9 cellular contexts compared by ENCODE assay signal in genomic region chr12:48182659-48183058, GRCh38. TPM values are rescaled to one million over a fixed set of nuclear protein-coding genes. Genes with fewer than 3 reads are reported as not detected.
DNase-seq lines count a peak whose midpoint lies in the region; ATAC-seq, FAIRE-seq and TF ChIP-seq lines count a peak whose summit lies in the region.
"Had no signal": no experiment of that assay in that cellular context is flagged by ENCODE, and none has a peak within 500 bp of the region (broad histone marks: within the 10 kb centered on the region; RNA-seq: fewer than 3 reads in every experiment).

No MANE protein-coding gene starts in this region.

- H3K4me1 ChIP-seq in HepG2 (ENCODE audit: insufficient read depth, low read length) (0 out of 2 replicates have a peak, but pooled peaks cover 7% of the 10 kb centered on the region), tibial artery (peaks cover 0 to 26% (median 16%) of the 10 kb centered on the region in 4 donors)

- peak overlapping the region; percentile 88 for H3K4me3 Mint-ChIP-seq in activated T-cell treated with anti-CD3 and anti-CD28 coated beads, Interleukin-2, amount 50 U/mL, for 24 hours
- H3K4me3 Mint-ChIP-seq in activated naive CD8-positive, alpha-beta T cell treated with anti-CD3 and anti-CD28 coated beads, Interleukin-2, amount 10 ng/mL, durations not matched to agents 7 days and 5 days, result peak overlapping the region; percentile 93

- POLR2A ChIA-PET in activated naive CD8-positive, alpha-beta T cell treated with anti-CD3 and anti-CD28 coated beads, Interleukin-2, amount 10 ng/mL, durations not matched to agents 7 days and 5 days (lab: Charles Lee), result interaction anchor here (1.0 to 1.7 kb wide), 3 partner anchors 15 to 26 kb away, joined by 3 to 10 read pairs (median 5); partner anchors contain the start of gene ASB8
- POLR2A ChIA-PET in HepG2 (lab: Yijun Ruan, JAX), result no interaction called here

- H3K4me1 Mint-ChIP-seq in activated T-cell treated with anti-CD3 and anti-CD28 coated beads, Interleukin-2, amount 50 U/mL, for 24 hours (ENCODE audit: low read depth), result peaks cover 28% of the 10 kb centered on the region
- H3K4me1 Mint-ChIP-seq in activated naive CD8-positive, alpha-beta T cell treated with anti-CD3 and anti-CD28 coated beads, Interleukin-2, amount 10 ng/mL, durations not matched to agents 7 days and 5 days, result peaks cover 15% of the 10 kb centered on the region

- no peaks in the 10 kb centered on the region for H3K9me3 Mint-ChIP-seq in activated T-cell treated with anti-CD3 and anti-CD28 coated beads, Interleukin-2, amount 50 U/mL, for 24 hours
- no peaks in the 10 kb centered on the region for H3K9me3 Mint-ChIP-seq in activated naive CD8-positive, alpha-beta T cell treated with anti-CD3 and anti-CD28 coated beads, Interleukin-2, amount 10 ng/mL, durations not matched to agents 7 days and 5 days

- intact Hi-C loops in HepG2 (cut with micrococcal nuclease; ENCODE audit: unreplicated experiment), result loop anchor here (10.0 kb wide), 1 partner anchor 432 kb away; no protein-coding TSS in a partner anchor
- intact Hi-C loops in tibial artery (cut with DNase I; ENCODE audit: low total_unique reads), result no loop called here
- intact Hi-C loops in posterior cingulate gyrus (cut with DNase I), result loop anchor here (10.0 kb wide), 1 partner anchor 218 kb away; the partner anchor contains the start of gene TMEM106C
- intact Hi-C loops in left colon (cut with DNase I, micrococcal nuclease), result no loop called here

- H3K4me3 ChIP-seq in HepG2 (replicated peaks in 1 of 3; ENCODE audit: insufficient read depth in 1 of 3, low read depth in 2 of 3, low read length in 3 of 3) (no peak overlapping the region), tibial artery (peak overlapping the region; percentile 56 to 86)

- no peaks in the 10 kb centered on the region for H3K79me2 ChIP-seq in HepG2 (ENCODE audit: insufficient read depth, low read length)

- no peaks in the 10 kb centered on the region for H3K9me3 ChIP-seq in HepG2 (ENCODE audit: low read length)
- H3K9me3 ChIP-seq in tibial artery, result no peaks in the 10 kb centered on the region

- H3K27me3 ChIP-seq in HepG2 (ENCODE audit: control insufficient read depth in 1 of 2, insufficient read depth in 2 of 2, low read length in 2 of 2) (peaks cover 2 to 63% of the 10 kb centered on the region in 2 experiments; a peak in 4 of 5 replicates), tibial artery (peaks cover 0 to 48% of the 10 kb centered on the region in 2 donors)

- TF ChIP-seq POLR2A in HepG2 (IDR thresholded peaks at IDR 0.05; ENCODE audit: insufficient read depth in 1 of 2, low read depth in 2 of 2, low read length in 2 of 2), result no peak

- CTCF ChIA-PET in HepG2 (lab: Yijun Ruan, JAX; ENCODE audit: low intra/inter-chr PET ratio, low total read pairs), result no interaction called here

- no peak for TF ChIP-seq RAD21 in HepG2 (CRISPR knock-in tag; IDR thresholded peaks at IDR 0.05)

- no peaks in the 10 kb centered on the region for H4K20me1 ChIP-seq in HepG2 (ENCODE audit: insufficient read depth, low read length)

- no peak overlapping the region for H2AFZ ChIP-seq in HepG2 (ENCODE audit: low read length)

- H3K36me3 Mint-ChIP-seq in activated T-cell treated with anti-CD3 and anti-CD28 coated beads, Interleukin-2, amount 50 U/mL, for 24 hours (ENCODE audit: low read depth), result no peaks in the 10 kb centered on the region
- no peaks in the 10 kb centered on the region for H3K36me3 Mint-ChIP-seq in activated naive CD8-positive, alpha-beta T cell treated with anti-CD3 and anti-CD28 coated beads, Interleukin-2, amount 10 ng/mL, durations not matched to agents 7 days and 5 days

- TF ChIP-seq CTCF in HepG2 (CRISPR knock-in tag; IDR thresholded peaks at IDR 0.05), result no peak
- TF ChIP-seq CTCF in tibial artery (IDR thresholded peaks at IDR 0.05), result no peak

- H3K4me2 ChIP-seq in HepG2 (ENCODE audit: low read depth, low read length), result peak overlapping the region; percentile 53

- BruUV-seq in HepG2 (replicated peaks; lab: Mats Ljungman, UMichigan), result no TSS peak

- H3K27ac ChIP-seq in HepG2 (ENCODE audit: extremely low read length, insufficient read depth, low read length) (no peak overlapping the region), tibial artery (peak overlapping the region; percentile 4 to 54)

- WGBS in HepG2 (ENCODE audit: low lambda C conversion rate), result 18% methylated on average over 7 of the region's 7 CpGs

- no peak for DNase-seq in activated T-cell treated with anti-CD3 and anti-CD28 coated beads, Interleukin-2, amount 50 U/mL, for 24 hours
- DNase-seq in activated T-cell treated with anti-CD3 and anti-CD28 coated beads, Interleukin-2, amount 50 U/mL, for 48 hours, result no peak
- no peak for DNase-seq in activated naive CD8-positive, alpha-beta T cell treated with anti-CD3 and anti-CD28 coated beads, Interleukin-2, amount 10 ng/mL, durations not matched to agents 7 days and 5 days
- DNase-seq in HepG2 (ENCODE audit: low spot score), result no peak
- no peak for DNase-seq in tibial artery
- no peak for DNase-seq in NCI-H2227 treated with DMSO at 0.1 percent for 48 hours (lab: John Stamatoyannopoulos, UW)
- no peak for DNase-seq in posterior cingulate gyrus
- DNase-seq in left colon, result no peak

- H3K27me3 Mint-ChIP-seq in activated T-cell treated with anti-CD3 and anti-CD28 coated beads, Interleukin-2, amount 50 U/mL, for 24 hours, result peaks cover 40% of the 10 kb centered on the region
- H3K27me3 Mint-ChIP-seq in activated naive CD8-positive, alpha-beta T cell treated with anti-CD3 and anti-CD28 coated beads, Interleukin-2, amount 10 ng/mL, durations not matched to agents 7 days and 5 days, result peaks cover 49% of the 10 kb centered on the region

- ATAC-seq in activated naive CD8-positive, alpha-beta T cell treated with anti-CD3 and anti-CD28 coated beads, Interleukin-2, amount 10 ng/mL, durations not matched to agents 7 days and 5 days (ENCODE audit: low read depth), result no peak
- ATAC-seq in HepG2 (no peak), left colon (no peak)

- FAIRE-seq in HepG2 (lab: Jason Lieb, UNC), result no peak

- peak overlapping the region; percentile 70 for H3K27ac Mint-ChIP-seq in activated T-cell treated with anti-CD3 and anti-CD28 coated beads, Interleukin-2, amount 50 U/mL, for 24 hours
- H3K27ac Mint-ChIP-seq in activated naive CD8-positive, alpha-beta T cell treated with anti-CD3 and anti-CD28 coated beads, Interleukin-2, amount 10 ng/mL, durations not matched to agents 7 days and 5 days, result no peak overlapping the region

- no peak overlapping the region for H3K9ac ChIP-seq in HepG2 (ENCODE audit: insufficient read depth, low read depth, low read length)

- H3K36me3 ChIP-seq in HepG2 (replicated peaks in 1 of 2; ENCODE audit: control insufficient read depth in 1 of 2, insufficient read depth in 2 of 2, low read length in 2 of 2) (no peaks in the 10 kb centered on the region), tibial artery (no peaks in the 10 kb centered on the region)

- in situ Hi-C loops in HepG2 (cut with HindIII; ENCODE audit: extremely low pct_ligation_motif_present, low pct_unique_long_range_greater_than_20kb), result no loop called here

- TF ChIP-seq EP300 in HepG2 (IDR thresholded peaks at IDR 0.05; ENCODE audit: low read depth in 2 of 2, low read length in 2 of 2) (no peak), HepG2 (CRISPR knock-in tag; IDR thresholded peaks at IDR 0.05; ENCODE audit: borderline replicate concordance) (no peak)

RNA-seq across cellular contexts. Expression of gene CCDC184, which starts 0.8 kb away (rescaled TPM):
- total RNA-seq in activated naive CD8-positive, alpha-beta T cell treated with anti-CD3 and anti-CD28 coated beads, Interleukin-2, amount 10 ng/mL, durations not matched to agents 7 days and 5 days, result under 1 TPM; 0.57 to 0.58 TPM
- total RNA-seq in HepG2 (2016; rRNA removed; fragmentation: Illumina TruSeq; extraction: Trizol) (not detected in 2 replicates), left colon (under 1 TPM; 0.15 to 0.50 TPM)
- total RNA-seq in HepG2 (2016; cell fraction: cytosol; rRNA removed; fragmentation: Illumina TruSeq; extraction: Trizol; ENCODE audit: low read depth), result not detected in 2 replicates
- total RNA-seq in HepG2 (2016; cell fraction: insoluble cytoplasmic fraction; rRNA removed; fragmentation: Illumina TruSeq; extraction: Trizol), result not detected in 2 replicates
- total RNA-seq in HepG2 (2016; cell fraction: membrane; rRNA removed; fragmentation: Illumina TruSeq; extraction: Trizol), result not detected in 2 replicates
- total RNA-seq in HepG2 (2016; cell fraction: nucleus; rRNA removed; fragmentation: Illumina TruSeq; extraction: Trizol), result not detected in 2 replicates
- not detected in 2 replicates for polyA plus RNA-seq in HepG2 (2011; rRNA removed)
- not detected in 2 replicates for polyA plus RNA-seq in HepG2 (2011; cell fraction: cytosol; rRNA removed)
- not detected in 2 replicates for polyA plus RNA-seq in HepG2 (2011; cell fraction: nucleus; rRNA removed)
- not detected in 2 replicates for polyA plus RNA-seq in HepG2 (2012)
- not detected in 2 replicates for polyA plus RNA-seq in HepG2 (2016; cell fraction: cytosol; fragmentation: Illumina TruSeq; extraction: Trizol; ENCODE audit: low read depth)
- not detected in 2 replicates for polyA plus RNA-seq in HepG2 (2016; cell fraction: insoluble cytoplasmic fraction; fragmentation: Illumina TruSeq; extraction: Trizol; ENCODE audit: low read depth)
- not detected in 2 replicates for polyA plus RNA-seq in HepG2 (2016; cell fraction: membrane; fragmentation: Illumina TruSeq; extraction: Trizol; ENCODE audit: low read depth)
- polyA plus RNA-seq in HepG2 (2016; cell fraction: nucleus; fragmentation: Illumina TruSeq; extraction: Trizol; ENCODE audit: insufficient read depth, low read depth), result not detected in 2 replicates
- polyA minus RNA-seq in HepG2 (2011; rRNA and poly(A)+ RNA removed; ENCODE audit: low replicate concordance), result not detected in 2 replicates
- polyA minus RNA-seq in HepG2 (2011; cell fraction: cytosol; rRNA and poly(A)+ RNA removed), result not detected in 2 replicates
- not detected in 2 replicates for polyA minus RNA-seq in HepG2 (2011; cell fraction: nucleus; rRNA and poly(A)+ RNA removed)

RNA-seq across cellular contexts. Expression of gene OR10AD1, which starts 20.4 kb away (rescaled TPM):
- not detected for total RNA-seq in activated naive CD8-positive, alpha-beta T cell treated with anti-CD3 and anti-CD28 coated beads, Interleukin-2, amount 10 ng/mL, durations not matched to agents 7 days and 5 days
- total RNA-seq in HepG2 (2016; rRNA removed; fragmentation: Illumina TruSeq; extraction: Trizol) (not detected in 2 replicates), left colon (not detected)
- total RNA-seq in HepG2 (2016; cell fraction: cytosol; rRNA removed; fragmentation: Illumina TruSeq; extraction: Trizol; ENCODE audit: low read depth), result not detected in 2 replicates
- total RNA-seq in HepG2 (2016; cell fraction: insoluble cytoplasmic fraction; rRNA removed; fragmentation: Illumina TruSeq; extraction: Trizol), result not detected in 2 replicates
- total RNA-seq in HepG2 (2016; cell fraction: membrane; rRNA removed; fragmentation: Illumina TruSeq; extraction: Trizol), result not detected in 2 replicates
- not detected in 2 replicates for total RNA-seq in HepG2 (2016; cell fraction: nucleus; rRNA removed; fragmentation: Illumina TruSeq; extraction: Trizol)
- not detected in 2 replicates for polyA plus RNA-seq in HepG2 (2011; rRNA removed)
- not detected in 2 replicates for polyA plus RNA-seq in HepG2 (2011; cell fraction: cytosol; rRNA removed)
- not detected in 2 replicates for polyA plus RNA-seq in HepG2 (2011; cell fraction: nucleus; rRNA removed)
- polyA plus RNA-seq in HepG2 (2012), result not detected in 2 replicates
- polyA plus RNA-seq in HepG2 (2016; cell fraction: cytosol; fragmentation: Illumina TruSeq; extraction: Trizol; ENCODE audit: low read depth), result not detected in 2 replicates
- polyA plus RNA-seq in HepG2 (2016; cell fraction: insoluble cytoplasmic fraction; fragmentation: Illumina TruSeq; extraction: Trizol; ENCODE audit: low read depth), result not detected in 2 replicates
- polyA plus RNA-seq in HepG2 (2016; cell fraction: membrane; fragmentation: Illumina TruSeq; extraction: Trizol; ENCODE audit: low read depth), result not detected in 2 replicates
- not detected in 2 replicates for polyA plus RNA-seq in HepG2 (2016; cell fraction: nucleus; fragmentation: Illumina TruSeq; extraction: Trizol; ENCODE audit: insufficient read depth, low read depth)
- polyA minus RNA-seq in HepG2 (2011; rRNA and poly(A)+ RNA removed; ENCODE audit: low replicate concordance), result not detected in 2 replicates
- polyA minus RNA-seq in HepG2 (2011; cell fraction: cytosol; rRNA and poly(A)+ RNA removed), result not detected in 2 replicates
- not detected in 2 replicates for polyA minus RNA-seq in HepG2 (2011; cell fraction: nucleus; rRNA and poly(A)+ RNA removed)
- total RNA-seq: liver had no signal
- polyA plus RNA-seq: liver had no signal

RNA-seq across cellular contexts. Expression of gene ASB8, which starts 25.3 kb away (rescaled TPM):
- 10 to 100 TPM; 47.6 to 53.9 TPM for total RNA-seq in activated naive CD8-positive, alpha-beta T cell treated with anti-CD3 and anti-CD28 coated beads, Interleukin-2, amount 10 ng/mL, durations not matched to agents 7 days and 5 days
- total RNA-seq in HepG2 (2016; rRNA removed; fragmentation: Illumina TruSeq; extraction: Trizol) (15.5 and 17.5 TPM in 2 replicates), left colon (10 to 100 TPM; 47.9 to 49.0 TPM)
- 3.7 and 4.4 TPM in 2 replicates for total RNA-seq in HepG2 (2016; cell fraction: cytosol; rRNA removed; fragmentation: Illumina TruSeq; extraction: Trizol; ENCODE audit: low read depth)
- total RNA-seq in HepG2 (2016; cell fraction: insoluble cytoplasmic fraction; rRNA removed; fragmentation: Illumina TruSeq; extraction: Trizol), result 14.4 and 19.5 TPM in 2 replicates
- 12.2 and 12.3 TPM in 2 replicates for total RNA-seq in HepG2 (2016; cell fraction: membrane; rRNA removed; fragmentation: Illumina TruSeq; extraction: Trizol)
- 8.2 and 9.7 TPM in 2 replicates for total RNA-seq in HepG2 (2016; cell fraction: nucleus; rRNA removed; fragmentation: Illumina TruSeq; extraction: Trizol)
- polyA plus RNA-seq in HepG2 (2011; rRNA removed), result 14.0 and 14.9 TPM in 2 replicates
- 11.7 and 13.2 TPM in 2 replicates for polyA plus RNA-seq in HepG2 (2011; cell fraction: cytosol; rRNA removed)
- polyA plus RNA-seq in HepG2 (2011; cell fraction: nucleus; rRNA removed), result 10.4 and 13.2 TPM in 2 replicates
- 11.7 and 15.8 TPM in 2 replicates for polyA plus RNA-seq in HepG2 (2012)
- 2.4 and 2.6 TPM in 2 replicates for polyA plus RNA-seq in HepG2 (2016; cell fraction: cytosol; fragmentation: Illumina TruSeq; extraction: Trizol; ENCODE audit: low read depth)
- polyA plus RNA-seq in HepG2 (2016; cell fraction: insoluble cytoplasmic fraction; fragmentation: Illumina TruSeq; extraction: Trizol; ENCODE audit: low read depth), result 17.1 and 20.4 TPM in 2 replicates
- polyA plus RNA-seq in HepG2 (2016; cell fraction: membrane; fragmentation: Illumina TruSeq; extraction: Trizol; ENCODE audit: low read depth), result 5.8 and 6.7 TPM in 2 replicates
- 17.2 and 17.5 TPM in 2 replicates for polyA plus RNA-seq in HepG2 (2016; cell fraction: nucleus; fragmentation: Illumina TruSeq; extraction: Trizol; ENCODE audit: insufficient read depth, low read depth)
- polyA minus RNA-seq in HepG2 (2011; rRNA and poly(A)+ RNA removed; ENCODE audit: low replicate concordance), result 16.9 and 50.8 TPM in 2 replicates
- 13.0 and 14.5 TPM in 2 replicates for polyA minus RNA-seq in HepG2 (2011; cell fraction: cytosol; rRNA and poly(A)+ RNA removed)
- 17.1 and 25.0 TPM in 2 replicates for polyA minus RNA-seq in HepG2 (2011; cell fraction: nucleus; rRNA and poly(A)+ RNA removed)

Comparison
In these comparisons a context has a peak if more than half of its experiments do, and no peak if none do; other contexts are left out.
1. H3K4me3 ChIP-seq: peak in tibial artery (2 of 2); none in HepG2 (0 of 3).
2. intact Hi-C loops: an anchor here in HepG2 (10.0 kb wide) and posterior cingulate gyrus (10.0 kb wide); none called in tibial artery and left colon.